Comparison of ENCODE assay signal across 1 cellular context in genomic region chr4:8911311-8912088, GRCh38.
TF ChIP-seq lines count a peak whose summit lies in the region.

No MANE protein-coding gene starts in this region.

TF ChIP-seq in SK-N-SH treated with all-trans-retinoic acid at 6 μM for 48 hours, 23 proteins besides CTCF, POLR2A, EP300 and RAD21 (continued from another document):
- TF ChIP-seq PATZ1 (CRISPR knock-in tag; IDR thresholded peaks at IDR 0.05; ENCODE audit: borderline replicate concordance): no peak
- TF ChIP-seq RARB (CRISPR knock-in tag; IDR thresholded peaks at IDR 0.05): no peak
- no peak for TF ChIP-seq PPARA (CRISPR knock-in tag; IDR thresholded peaks at IDR 0.05; ENCODE audit: borderline replicate concordance)
- no peak for TF ChIP-seq ISL1 (CRISPR knock-in tag; IDR thresholded peaks at IDR 0.05)
- TF ChIP-seq ZFP30 (CRISPR knock-in tag; IDR thresholded peaks at IDR 0.05): no peak
- TF ChIP-seq, protein P1, sequence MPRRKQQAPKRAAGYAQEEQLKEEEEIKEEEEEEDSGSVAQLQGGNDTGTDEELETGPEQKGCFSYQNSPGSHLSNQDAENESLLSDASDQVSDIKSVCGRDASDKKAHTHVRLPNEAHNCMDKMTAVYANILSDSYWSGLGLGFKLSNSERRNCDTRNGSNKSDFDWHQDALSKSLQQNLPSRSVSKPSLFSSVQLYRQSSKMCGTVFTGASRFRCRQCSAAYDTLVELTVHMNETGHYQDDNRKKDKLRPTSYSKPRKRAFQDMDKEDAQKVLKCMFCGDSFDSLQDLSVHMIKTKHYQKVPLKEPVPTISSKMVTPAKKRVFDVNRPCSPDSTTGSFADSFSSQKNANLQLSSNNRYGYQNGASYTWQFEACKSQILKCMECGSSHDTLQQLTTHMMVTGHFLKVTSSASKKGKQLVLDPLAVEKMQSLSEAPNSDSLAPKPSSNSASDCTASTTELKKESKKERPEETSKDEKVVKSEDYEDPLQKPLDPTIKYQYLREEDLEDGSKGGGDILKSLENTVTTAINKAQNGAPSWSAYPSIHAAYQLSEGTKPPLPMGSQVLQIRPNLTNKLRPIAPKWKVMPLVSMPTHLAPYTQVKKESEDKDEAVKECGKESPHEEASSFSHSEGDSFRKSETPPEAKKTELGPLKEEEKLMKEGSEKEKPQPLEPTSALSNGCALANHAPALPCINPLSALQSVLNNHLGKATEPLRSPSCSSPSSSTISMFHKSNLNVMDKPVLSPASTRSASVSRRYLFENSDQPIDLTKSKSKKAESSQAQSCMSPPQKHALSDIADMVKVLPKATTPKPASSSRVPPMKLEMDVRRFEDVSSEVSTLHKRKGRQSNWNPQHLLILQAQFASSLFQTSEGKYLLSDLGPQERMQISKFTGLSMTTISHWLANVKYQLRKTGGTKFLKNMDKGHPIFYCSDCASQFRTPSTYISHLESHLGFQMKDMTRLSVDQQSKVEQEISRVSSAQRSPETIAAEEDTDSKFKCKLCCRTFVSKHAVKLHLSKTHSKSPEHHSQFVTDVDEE (CRISPR knock-in tag; IDR thresholded peaks at IDR 0.05): no peak
- no peak for TF ChIP-seq ESRRG (CRISPR knock-in tag; IDR thresholded peaks at IDR 0.05)
TF ChIP-seq in SK-N-SH treated with all-trans-retinoic acid at 6 μM for 48 hours: peak in this region for 0.
